In genomic region chr1:179082308-179083030, GRCh38 we compare ENCODE assay signal across 8 cellular contexts. TPM values are rescaled to one million over a fixed set of nuclear protein-coding genes. Genes with fewer than 3 reads are reported as not detected.
A peak's percentile ranks its signal among the peaks of the same experiment; 100 is the strongest.
DNase-seq lines count a peak whose midpoint lies in the region; ATAC-seq, FAIRE-seq and TF ChIP-seq lines count a peak whose summit lies in the region.

No MANE protein-coding gene starts in this region.

- peak; percentile 38 for DNase-seq in ACHN
- peak; percentile 8 for DNase-seq in activated T-helper 9 cell treated with anti-CD3 and anti-CD28 coated beads, Interleukin-2, amount 50 U/mL, for 16 hours (ENCODE audit: low read depth)
- peak; percentile 41 for DNase-seq in glomerular visceral epithelial cell (ENCODE audit: extremely low spot score)
- peak; percentile 20 to 85 (median 36) for DNase-seq in pancreas
- no peak for DNase-seq in inferior parietal cortex (ENCODE audit: extremely low spot score)

- no peaks in the 10 kb centered on the region for H3K9me3 ChIP-seq in OCI-LY3 (ENCODE audit: insufficient read depth, low read length)
- H3K9me3 ChIP-seq in pancreas: no peaks in the 10 kb centered on the region

- 0% methylated on average over 36 to 54 of the region's 54 CpGs for WGBS in pancreas, 2 donors

- H3K9ac ChIP-seq in OCI-LY3 (ENCODE audit: low read length): peak overlapping the region; percentile 90

- H3K4me2 ChIP-seq in OCI-LY3 (ENCODE audit: low read length): peak overlapping the region; percentile 86

- ATAC-seq in GM18511 (IDR thresholded peaks at IDR 0.05; ENCODE audit: unreplicated experiment) (peak; percentile 20), HG03025 (IDR thresholded peaks at IDR 0.05; ENCODE audit: low FRiP score, unreplicated experiment) (peak; percentile 13), pancreas (peak; percentile 26 to 45 (median 39))

- in situ Hi-C loops in ACHN (cut with HindIII; ENCODE audit: low pct_ligation_motif_present, low pct_unique_long_range_greater_than_20kb, low sequenced_read_pairs): no loop called here

- H4K20me1 ChIP-seq in OCI-LY3 (ENCODE audit: insufficient read depth, low read length): peaks cover 16% of the 10 kb centered on the region

- no peak overlapping the region for H2AFZ ChIP-seq in OCI-LY3 (ENCODE audit: low read depth, low read length)

- peaks cover 30% of the 10 kb centered on the region for H3K36me3 ChIP-seq in OCI-LY3 (replicated peaks; ENCODE audit: low read depth, low read length)
- peaks cover 0 to 4% (median 0%) of the 10 kb centered on the region in 3 donors for H3K36me3 ChIP-seq in pancreas

- H3K4me3 ChIP-seq in OCI-LY3 (ENCODE audit: low read length) (peak overlapping the region; percentile 84), pancreas (peak overlapping the region; percentile 85 to 97 (median 88))

- H3K79me2 ChIP-seq in OCI-LY3 (ENCODE audit: low read length): peaks cover 60% of the 10 kb centered on the region

- no peak for FAIRE-seq in pancreas (lab: Jason Lieb, UNC)

- intact Hi-C loops in pancreas (cut with DNase I): loop anchor here in 1 of 3 donors (5.0 kb wide), 1 partner anchor 290 kb away; no protein-coding TSS in a partner anchor

- TF ChIP-seq CTCF in OCI-LY3 (IDR thresholded peaks at IDR 0.05; ENCODE audit: low read depth, low read length) (no peak), pancreas (IDR thresholded peaks at IDR 0.05) (no peak)

- H3K27ac ChIP-seq in OCI-LY3 (ENCODE audit: low read length): peak overlapping the region; percentile 89
- peak overlapping the region; percentile 65 to 82 (median 77) for H3K27ac ChIP-seq in pancreas

- H3K4me1 ChIP-seq in OCI-LY3 (ENCODE audit: low read length) (peaks cover 28% of the 10 kb centered on the region), pancreas (peaks cover 0 to 9% (median 0%) of the 10 kb centered on the region in 3 donors)

- H3K27me3 ChIP-seq in OCI-LY3 (ENCODE audit: low read depth, low read length) (no peaks in the 10 kb centered on the region), pancreas (no peaks in the 10 kb centered on the region)

RNA-seq across cellular contexts. Expression of gene TOR3A, which starts 0.6 kb away (rescaled TPM):
- total RNA-seq in pancreas: 10 to 100 TPM in 5 of 6 donors, 1 to 10 TPM in 1; 8.3 to 16.3 (median 13.1) TPM
- 10 to 100 TPM in 1 of 2 donors, 1 to 10 TPM in 1; 8.7 to 20.0 TPM for polyA plus RNA-seq in pancreas

RNA-seq across cellular contexts. Expression of gene FAM20B, which starts 56.8 kb away (rescaled TPM):
- total RNA-seq in pancreas: 10 to 100 TPM; 13.2 to 24.6 (median 17.9) TPM
- polyA plus RNA-seq in pancreas: 10 to 100 TPM in 1 of 2 donors, 1 to 10 TPM in 1; 5.4 to 10.3 TPM
